9 cellular contexts compared by ENCODE assay signal in genomic region chr6:159098636-159099106, GRCh38.
A peak's percentile ranks its signal among the peaks of the same experiment; 100 is the strongest.
DNase-seq lines count a peak whose midpoint lies in the region; ATAC-seq lines count a peak whose summit lies in the region.
"Had no signal": no experiment of that assay in that cellular context is flagged by ENCODE, and none has a peak within 500 bp of the region (broad histone marks: within the 10 kb centered on the region; RNA-seq: fewer than 3 reads in every experiment).

No MANE protein-coding gene starts in this region.

- no peaks in the 10 kb centered on the region for H3K27me3 ChIP-seq in HAP-1 (ENCODE audit: low read depth)

- ATAC-seq in GM21447 (IDR thresholded peaks at IDR 0.05; ENCODE audit: unreplicated experiment) (peak; percentile 56), HG02759 (IDR thresholded peaks at IDR 0.05; ENCODE audit: unreplicated experiment) (no peak)

- peak; percentile 76 for DNase-seq in activated CD4-positive, alpha-beta T cell treated with anti-CD3 and anti-CD28 coated beads for 48 hours
- peak; percentile 68 for DNase-seq in effector CD4-positive, alpha-beta T cell
- peak; percentile 50 for DNase-seq in stimulated activated CD8-positive, alpha-beta memory T cell treated with anti-CD3 and anti-CD28 coated beads, Interleukin-15, amount 100 ng/mL, for 1 hour (ENCODE audit: low read depth)
- DNase-seq in NCI-H1048 (lab: John Stamatoyannopoulos, UW): no peak
- DNase-seq in HAP-1 (ENCODE audit: low spot score in 2 of 2): no peak
- no peak for DNase-seq in NCI-H146 (lab: John Stamatoyannopoulos, UW)
- DNase-seq: KG1 had no signal

- in situ Hi-C loops in HAP-1 (cut with MboI; ENCODE audit: low sequenced_read_pairs): no loop called here

- no peaks in the 10 kb centered on the region for H3K4me1 ChIP-seq in HAP-1

- no peak overlapping the region for H3K4me3 ChIP-seq in HAP-1

- no peaks in the 10 kb centered on the region for H3K36me3 ChIP-seq in HAP-1 (replicated peaks)

- H3K9me3 ChIP-seq in HAP-1: no peaks in the 10 kb centered on the region

Comparison
In these comparisons a context has a peak if more than half of its experiments do, and no peak if none do; other contexts are left out.
1. DNase-seq: peak in activated CD4-positive, alpha-beta T cell treated with anti-CD3 and anti-CD28 coated beads for 48 hours (single experiment), effector CD4-positive, alpha-beta T cell (single experiment) and stimulated activated CD8-positive, alpha-beta memory T cell treated with anti-CD3 and anti-CD28 coated beads, Interleukin-15, amount 100 ng/mL, for 1 hour (single experiment); none in NCI-H1048 (single experiment), HAP-1 (0 of 2) and NCI-H146 (single experiment).